In genomic region chr3:23761440-23761896, GRCh38 we compare ENCODE assay signal across 8 cellular contexts. TPM values are rescaled to one million over a fixed set of nuclear protein-coding genes. Genes with fewer than 3 reads are reported as not detected.
DNase-seq lines count a peak whose midpoint lies in the region; ATAC-seq and TF ChIP-seq lines count a peak whose summit lies in the region.

No MANE protein-coding gene starts in this region.

- peaks cover 19% of the 10 kb centered on the region for H3K27me3 ChIP-seq in OCI-LY3 (ENCODE audit: low read depth, low read length)

- peak overlapping the region; percentile 69 for H3K4me2 ChIP-seq in OCI-LY3 (ENCODE audit: low read length)

- no peaks in the 10 kb centered on the region for H3K36me3 ChIP-seq in OCI-LY3 (replicated peaks; ENCODE audit: low read depth, low read length)

- peak; percentile 36 for ATAC-seq in GM18873 (IDR thresholded peaks at IDR 0.05; ENCODE audit: low FRiP score, unreplicated experiment)
- peak; percentile 36 for ATAC-seq in HG03066 (IDR thresholded peaks at IDR 0.05; ENCODE audit: low read depth, unreplicated experiment)

- no peaks in the 10 kb centered on the region for H3K79me2 ChIP-seq in OCI-LY3 (ENCODE audit: low read length)

- no peak overlapping the region for H3K4me3 ChIP-seq in AG10803 (ENCODE audit: low read length)
- H3K4me3 ChIP-seq in OCI-LY3 (ENCODE audit: low read length) = peak overlapping the region; percentile 64; the same call in 1 of the 2 replicates
- no peak overlapping the region for H3K4me3 ChIP-seq in coronary artery

- H4K20me1 ChIP-seq in OCI-LY3 (ENCODE audit: insufficient read depth, low read length) = no peaks in the 10 kb centered on the region

- H2AFZ ChIP-seq in OCI-LY3 (ENCODE audit: low read depth, low read length) = 0 out of 2 replicates have a peak overlapping the region, but pooled peaks have one; percentile 8

- H3K9me3 ChIP-seq in OCI-LY3 (ENCODE audit: insufficient read depth, low read length) = no peaks in the 10 kb centered on the region

- TF ChIP-seq CTCF in AG10803 (conservative IDR thresholded peaks at IDR 0.05; ENCODE audit: low read length) (peak; percentile 34), OCI-LY3 (IDR thresholded peaks at IDR 0.05; ENCODE audit: low read depth, low read length) (peak; percentile 68), coronary artery (IDR thresholded peaks at IDR 0.05) (no peak)

- H3K9ac ChIP-seq in OCI-LY3 (ENCODE audit: low read length) = no peak overlapping the region

- peaks cover 32% of the 10 kb centered on the region for H3K4me1 ChIP-seq in OCI-LY3 (ENCODE audit: low read length)

- H3K27ac ChIP-seq in OCI-LY3 (ENCODE audit: low read length) (no peak overlapping the region), coronary artery (no peak overlapping the region)

- DNase-seq in AG10803 (ENCODE audit: low read depth) (no peak), germinal center (ENCODE audit: low spot score) (peak; percentile 69), activated gamma-delta T cell treated with Interleukin-2 at 50 U/mL for 16 hours (no peak), cerebellum (ENCODE audit: low spot score) (no peak), coronary artery (ENCODE audit: low spot score) (no peak)

RNA-seq across cellular contexts. Expression of gene UBE2E1, which starts 44.3 kb away (rescaled TPM):
- total RNA-seq in cerebellum = 76.2 TPM
